12 cellular contexts compared by ENCODE assay signal in genomic region chr11:126357969-126358762, GRCh38. TPM values are rescaled to one million over a fixed set of nuclear protein-coding genes. Genes with fewer than 3 reads are reported as not detected.
A peak's percentile ranks its signal among the peaks of the same experiment; 100 is the strongest.
DNase-seq lines count a peak whose midpoint lies in the region; ATAC-seq, FAIRE-seq and TF ChIP-seq lines count a peak whose summit lies in the region.
"Had no signal": no experiment of that assay in that cellular context is flagged by ENCODE, and none has a peak within 500 bp of the region (broad histone marks: within the 10 kb centered on the region; RNA-seq: fewer than 3 reads in every experiment).

No MANE protein-coding gene starts in this region.

- ATAC-seq in DND-41 (ENCODE audit: insufficient read depth, low read depth) = no peak
- no peak for ATAC-seq in HG03196 (IDR thresholded peaks at IDR 0.05; ENCODE audit: unreplicated experiment)
- ATAC-seq in GM19395 (IDR thresholded peaks at IDR 0.05; ENCODE audit: unreplicated experiment) = no peak

- no peak overlapping the region for H2AFZ ChIP-seq in DND-41 (ENCODE audit: low read depth, low read length)

- H3K27ac ChIP-seq in DND-41 (ENCODE audit: low read length) = no peak overlapping the region
- H3K27ac ChIP-seq in liver (ENCODE audit: low read depth in 1 of 2, low read length in 2 of 2) = peak overlapping the region; percentile 76 to 90
- H3K27ac ChIP-seq in subcutaneous abdominal adipose tissue (ENCODE audit: low read depth, low read length) = peak overlapping the region; percentile 90

- peak overlapping the region; percentile 89 for H3K27ac Mint-ChIP-seq in chondrocyte (ENCODE audit: unreplicated experiment)
- H3K27ac Mint-ChIP-seq: activated CD4-positive, alpha-beta T cell treated with anti-CD3 and anti-CD28 coated beads, Interleukin-2, amount 10 ng/mL, durations not matched to agents 7 days and 5 days had no signal

- peaks cover 76% of the 10 kb centered on the region for H3K4me1 Mint-ChIP-seq in chondrocyte (ENCODE audit: low read depth)

- in situ Hi-C loops in KBM-7 (cut with MboI; ENCODE audit: low pct_unique_long_range_greater_than_20kb, low sequenced_read_pairs) = no loop called here

- H3K4me2 ChIP-seq in DND-41 (ENCODE audit: insufficient read depth, low read length) = peak overlapping the region; percentile 96; the same call in 1 of the 2 replicates

- H3K36me3 Mint-ChIP-seq in chondrocyte (ENCODE audit: low read depth) = no peaks in the 10 kb centered on the region

- H4K20me1 ChIP-seq in DND-41 (ENCODE audit: insufficient read depth, low read length) = peaks cover 34% of the 10 kb centered on the region

- H3K4me1 ChIP-seq in DND-41 (ENCODE audit: insufficient read depth, low read length) = peaks cover 49% of the 10 kb centered on the region
- H3K4me1 ChIP-seq in liver (ENCODE audit: control insufficient read depth in 4 of 4, insufficient read depth in 4 of 4, low read length in 3 of 4) = peaks cover 5 to 26% (median 19%) of the 10 kb centered on the region in 4 donors
- H3K4me1 ChIP-seq in subcutaneous abdominal adipose tissue (ENCODE audit: control insufficient read depth in 5 of 5, insufficient read depth in 5 of 5, low read length in 5 of 5) = peaks cover 15 to 69% (median 65%) of the 10 kb centered on the region in 5 donors

- WGBS in liver = 80% methylated on average over 18 of the region's 18 CpGs

- no peak for FAIRE-seq in GM19239 (lab: Jason Lieb, UNC)

- peaks cover 81% of the 10 kb centered on the region for H3K79me2 ChIP-seq in DND-41 (ENCODE audit: insufficient read depth, low read length)

- no peak for TF ChIP-seq CTCF in DND-41 (IDR thresholded peaks at IDR 0.05; ENCODE audit: borderline replicate concordance, extremely low read depth, low read length, poor library complexity, severe bottlenecking)
- TF ChIP-seq CTCF in chondrocyte (IDR thresholded peaks at IDR 0.05) = no peak
- TF ChIP-seq CTCF in liver (IDR thresholded peaks at IDR 0.05; ENCODE audit: low read depth, low read length, missing input control) = no peak

- H3K9ac ChIP-seq in DND-41 (ENCODE audit: low read depth, low read length) = no peak overlapping the region; the same call in 1 of the 2 replicates
- no peak overlapping the region for H3K9ac ChIP-seq in liver (ENCODE audit: low read depth in 1 of 2, low read length in 2 of 2)
- peak overlapping the region in 2 of 5 donors; percentile 65 to 77 for H3K9ac ChIP-seq in subcutaneous abdominal adipose tissue (ENCODE audit: low read length in 5 of 5)

- no peaks in the 10 kb centered on the region for H3K27me3 Mint-ChIP-seq in chondrocyte (ENCODE audit: low read depth)
- H3K27me3 Mint-ChIP-seq: activated CD4-positive, alpha-beta T cell treated with anti-CD3 and anti-CD28 coated beads, Interleukin-2, amount 10 ng/mL, durations not matched to agents 7 days and 5 days had no signal

- H3K27me3 ChIP-seq in DND-41 (ENCODE audit: insufficient read depth, low read length, poor library complexity) (no peaks in the 10 kb centered on the region), liver (ENCODE audit: control insufficient read depth in 4 of 4, insufficient read depth in 4 of 4, low read length in 3 of 4) (no peaks in the 10 kb centered on the region), subcutaneous abdominal adipose tissue (ENCODE audit: control insufficient read depth in 5 of 5, insufficient read depth in 4 of 5, low read length in 5 of 5) (no peaks in the 10 kb centered on the region)

- H3K9me3 ChIP-seq in DND-41 (ENCODE audit: insufficient read depth, low read length, severe bottlenecking) (no peaks in the 10 kb centered on the region), liver (ENCODE audit: control insufficient read depth in 4 of 4, low read length in 3 of 4) (no peaks in the 10 kb centered on the region), subcutaneous abdominal adipose tissue (ENCODE audit: control insufficient read depth in 5 of 5, low read length in 5 of 5) (no peaks in the 10 kb centered on the region)

- no peaks in the 10 kb centered on the region for H3K9me3 Mint-ChIP-seq in chondrocyte (ENCODE audit: low read depth)
- H3K9me3 Mint-ChIP-seq: activated CD4-positive, alpha-beta T cell treated with anti-CD3 and anti-CD28 coated beads, Interleukin-2, amount 10 ng/mL, durations not matched to agents 7 days and 5 days had no signal

- H3K4me3 ChIP-seq in DND-41 (ENCODE audit: low read depth in 1 of 2, low read length in 2 of 2) = no peak overlapping the region
- peak overlapping the region in 1 of 3 donors; percentile 5 for H3K4me3 ChIP-seq in liver (ENCODE audit: low read depth in 1 of 3, low read length in 3 of 3)
- peak overlapping the region in 4 of 5 donors; percentile 1 to 79 (median 21) for H3K4me3 ChIP-seq in subcutaneous abdominal adipose tissue (ENCODE audit: low read depth in 1 of 5, low read length in 5 of 5)

- peak overlapping the region; percentile 16 for H3K4me3 Mint-ChIP-seq in chondrocyte (ENCODE audit: unreplicated experiment)

- no peak for TF ChIP-seq RAD21 in liver (IDR thresholded peaks at IDR 0.05)

- DNase-seq in DND-41 (no peak), chondrocyte (ENCODE audit: low spot score) (peak; percentile 79), GM19239 (ENCODE audit: insufficient read length, low spot score) (no peak), KBM-7 (no peak)
- DNase-seq: activated CD4-positive, alpha-beta T cell treated with anti-CD3 and anti-CD28 coated beads, Interleukin-2, amount 10 ng/mL, durations not matched to agents 7 days and 5 days; COR-L47; effector CD4-positive, alpha-beta T cell; MV-4-11 had no signal

- H3K36me3 ChIP-seq in DND-41 (ENCODE audit: insufficient read depth, low read length) (peaks cover 3% of the 10 kb centered on the region), liver (ENCODE audit: control insufficient read depth in 4 of 4, insufficient read depth in 3 of 4, low read depth in 1 of 4, low read length in 3 of 4) (no peaks in the 10 kb centered on the region), subcutaneous abdominal adipose tissue (ENCODE audit: control insufficient read depth in 5 of 5, insufficient read depth in 5 of 5, low read length in 5 of 5) (no peaks in the 10 kb centered on the region)

TF ChIP-seq in liver, 16 proteins besides CTCF, POLR2A, EP300 and RAD21:
- TF ChIP-seq FOXA1 (IDR thresholded peaks at IDR 0.05) (no peak), SP1 (IDR thresholded peaks at IDR 0.05) (no peak), RXRA (IDR thresholded peaks at IDR 0.05) (no peak), HNF4G (IDR thresholded peaks at IDR 0.05) (no peak), EGR1 (IDR thresholded peaks at IDR 0.05; ENCODE audit: low read depth in 2 of 2) (no peak)
- TF ChIP-seq, protein P1, sequence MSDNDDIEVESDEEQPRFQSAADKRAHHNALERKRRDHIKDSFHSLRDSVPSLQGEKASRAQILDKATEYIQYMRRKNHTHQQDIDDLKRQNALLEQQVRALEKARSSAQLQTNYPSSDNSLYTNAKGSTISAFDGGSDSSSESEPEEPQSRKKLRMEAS (IDR thresholded peaks at IDR 0.05) = no peak
- TF ChIP-seq, protein P2, sequence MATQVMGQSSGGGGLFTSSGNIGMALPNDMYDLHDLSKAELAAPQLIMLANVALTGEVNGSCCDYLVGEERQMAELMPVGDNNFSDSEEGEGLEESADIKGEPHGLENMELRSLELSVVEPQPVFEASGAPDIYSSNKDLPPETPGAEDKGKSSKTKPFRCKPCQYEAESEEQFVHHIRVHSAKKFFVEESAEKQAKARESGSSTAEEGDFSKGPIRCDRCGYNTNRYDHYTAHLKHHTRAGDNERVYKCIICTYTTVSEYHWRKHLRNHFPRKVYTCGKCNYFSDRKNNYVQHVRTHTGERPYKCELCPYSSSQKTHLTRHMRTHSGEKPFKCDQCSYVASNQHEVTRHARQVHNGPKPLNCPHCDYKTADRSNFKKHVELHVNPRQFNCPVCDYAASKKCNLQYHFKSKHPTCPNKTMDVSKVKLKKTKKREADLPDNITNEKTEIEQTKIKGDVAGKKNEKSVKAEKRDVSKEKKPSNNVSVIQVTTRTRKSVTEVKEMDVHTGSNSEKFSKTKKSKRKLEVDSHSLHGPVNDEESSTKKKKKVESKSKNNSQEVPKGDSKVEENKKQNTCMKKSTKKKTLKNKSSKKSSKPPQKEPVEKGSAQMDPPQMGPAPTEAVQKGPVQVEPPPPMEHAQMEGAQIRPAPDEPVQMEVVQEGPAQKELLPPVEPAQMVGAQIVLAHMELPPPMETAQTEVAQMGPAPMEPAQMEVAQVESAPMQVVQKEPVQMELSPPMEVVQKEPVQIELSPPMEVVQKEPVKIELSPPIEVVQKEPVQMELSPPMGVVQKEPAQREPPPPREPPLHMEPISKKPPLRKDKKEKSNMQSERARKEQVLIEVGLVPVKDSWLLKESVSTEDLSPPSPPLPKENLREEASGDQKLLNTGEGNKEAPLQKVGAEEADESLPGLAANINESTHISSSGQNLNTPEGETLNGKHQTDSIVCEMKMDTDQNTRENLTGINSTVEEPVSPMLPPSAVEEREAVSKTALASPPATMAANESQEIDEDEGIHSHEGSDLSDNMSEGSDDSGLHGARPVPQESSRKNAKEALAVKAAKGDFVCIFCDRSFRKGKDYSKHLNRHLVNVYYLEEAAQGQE (IDR thresholded peaks at IDR 0.05) = no peak
- TF ChIP-seq, protein P3, sequence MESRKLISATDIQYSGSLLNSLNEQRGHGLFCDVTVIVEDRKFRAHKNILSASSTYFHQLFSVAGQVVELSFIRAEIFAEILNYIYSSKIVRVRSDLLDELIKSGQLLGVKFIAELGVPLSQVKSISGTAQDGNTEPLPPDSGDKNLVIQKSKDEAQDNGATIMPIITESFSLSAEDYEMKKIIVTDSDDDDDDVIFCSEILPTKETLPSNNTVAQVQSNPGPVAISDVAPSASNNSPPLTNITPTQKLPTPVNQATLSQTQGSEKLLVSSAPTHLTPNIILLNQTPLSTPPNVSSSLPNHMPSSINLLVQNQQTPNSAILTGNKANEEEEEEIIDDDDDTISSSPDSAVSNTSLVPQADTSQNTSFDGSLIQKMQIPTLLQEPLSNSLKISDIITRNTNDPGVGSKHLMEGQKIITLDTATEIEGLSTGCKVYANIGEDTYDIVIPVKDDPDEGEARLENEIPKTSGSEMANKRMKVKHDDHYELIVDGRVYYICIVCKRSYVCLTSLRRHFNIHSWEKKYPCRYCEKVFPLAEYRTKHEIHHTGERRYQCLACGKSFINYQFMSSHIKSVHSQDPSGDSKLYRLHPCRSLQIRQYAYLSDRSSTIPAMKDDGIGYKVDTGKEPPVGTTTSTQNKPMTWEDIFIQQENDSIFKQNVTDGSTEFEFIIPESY (IDR thresholded peaks at IDR 0.05) = no peak

RNA-seq across cellular contexts. Expression of gene ST3GAL4, which starts 2.7 kb away (rescaled TPM):
- total RNA-seq in chondrocyte (30.7 to 75.9 TPM (median 30.9 TPM) in 3 replicates), liver (10 to 100 TPM in 1 of 2 donors, 1 to 10 TPM in 1; 7.4 to 18.4 TPM)
- 10 to 100 TPM in 1 of 2 donors, 1 to 10 TPM in 1; 4.5 to 13.7 TPM for polyA plus RNA-seq in liver

RNA-seq across cellular contexts. Expression of gene DCPS, which starts 54.3 kb away (rescaled TPM):
- total RNA-seq in chondrocyte = 12.3 to 14.8 TPM (median 12.4 TPM) in 3 replicates
- total RNA-seq in liver = 10 to 100 TPM in 1 of 2 donors, 1 to 10 TPM in 1; 5.6 to 10.7 TPM
- 10 to 100 TPM; 27.3 to 61.0 TPM for polyA plus RNA-seq in liver

Comparison
In these comparisons a context has a peak if more than half of its experiments do, and no peak if none do; other contexts are left out.
1. H3K4me3 ChIP-seq: peak in subcutaneous abdominal adipose tissue (4 of 5); none in DND-41 (0 of 2).